In genomic region chr17:80880650-80880989, GRCh38 we compare ENCODE assay signal across 15 cellular contexts.
"Had no signal": no experiment of that assay in that cellular context is flagged by ENCODE, and none has a peak within 500 bp of the region (broad histone marks: within the 10 kb centered on the region; RNA-seq: fewer than 3 reads in every experiment).

No MANE protein-coding gene starts in this region.

- H3K4me1 ChIP-seq: pancreas, tibial nerve, vagina had no signal

- H3K27ac ChIP-seq: cardiac muscle cell, left lung, pancreas, tibial nerve, vagina had no signal

- H3K4me3 ChIP-seq: cardiac muscle cell, left lung, pancreas, tibial nerve, vagina had no signal

- H3K9me3 ChIP-seq: left lung, pancreas, tibial nerve, vagina had no signal

- H3K27me3 Mint-ChIP-seq: activated CD4-positive, alpha-beta memory T cell treated with anti-CD3 and anti-CD28 coated beads for 36 hours; stimulated activated memory B cell treated with anti-CD40 and anti-IgM and Interleukin-4, amounts not matched to agents 10 μg/mL and 1 μg/mL and 100 μg/mL, for 72 hours had no signal

- H3K27me3 ChIP-seq: cardiac muscle cell, left lung, pancreas, tibial nerve, vagina had no signal

- DNase-seq: activated CD4-positive, alpha-beta memory T cell treated with anti-CD3 and anti-CD28 coated beads for 36 hours; activated CD4-positive, alpha-beta T cell treated with anti-CD3 and anti-CD28 coated beads for 1 hour; activated naive CD4-positive, alpha-beta T cell; activated T-cell treated with anti-CD3 and anti-CD28 coated beads, Interleukin-2, amount 50 U/mL, for 72 hours; mesenchymal stem cell; stimulated activated CD4-positive, alpha-beta T cell treated with anti-CD3 and anti-CD28 coated beads, Interleukin-12 subunit alpha, Interleukin-12 subunit beta, amount 100 ng/mL, for 4 hours; stimulated activated CD4-positive, alpha-beta T cell treated with anti-CD3 and anti-CD28 coated beads, Interleukin-2, amount 100 ng/mL, for 24 hours; T-helper 9 cell had no signal

- ATAC-seq: activated T-cell treated with anti-CD3 and anti-CD28 coated beads, Interleukin-2, amount 50 U/mL, for 72 hours; left lung; pancreas; sciatic nerve; stimulated activated memory B cell treated with anti-CD40 and anti-IgM and Interleukin-4, amounts not matched to agents 10 μg/mL and 1 μg/mL and 100 μg/mL, for 72 hours had no signal

- H3K4me3 Mint-ChIP-seq: activated CD4-positive, alpha-beta memory T cell treated with anti-CD3 and anti-CD28 coated beads for 36 hours; activated T-cell treated with anti-CD3 and anti-CD28 coated beads, Interleukin-2, amount 50 U/mL, for 72 hours; stimulated activated memory B cell treated with anti-CD40 and anti-IgM and Interleukin-4, amounts not matched to agents 10 μg/mL and 1 μg/mL and 100 μg/mL, for 72 hours had no signal

- H3K9me3 Mint-ChIP-seq: activated CD4-positive, alpha-beta memory T cell treated with anti-CD3 and anti-CD28 coated beads for 36 hours; stimulated activated memory B cell treated with anti-CD40 and anti-IgM and Interleukin-4, amounts not matched to agents 10 μg/mL and 1 μg/mL and 100 μg/mL, for 72 hours had no signal

- H3K27ac Mint-ChIP-seq: activated CD4-positive, alpha-beta memory T cell treated with anti-CD3 and anti-CD28 coated beads for 36 hours; activated T-cell treated with anti-CD3 and anti-CD28 coated beads, Interleukin-2, amount 50 U/mL, for 72 hours; stimulated activated memory B cell treated with anti-CD40 and anti-IgM and Interleukin-4, amounts not matched to agents 10 μg/mL and 1 μg/mL and 100 μg/mL, for 72 hours had no signal
